Comparison of ENCODE assay signal across 14 cellular contexts in genomic region chr14:85527006-85527405, GRCh38. TPM values are rescaled to one million over a fixed set of nuclear protein-coding genes. Genes with fewer than 3 reads are reported as not detected.
DNase-seq lines count a peak whose midpoint lies in the region; ATAC-seq and TF ChIP-seq lines count a peak whose summit lies in the region.
"Had no signal": no experiment of that assay in that cellular context is flagged by ENCODE, and none has a peak within 500 bp of the region (broad histone marks: within the 10 kb centered on the region; RNA-seq: fewer than 3 reads in every experiment).

No MANE protein-coding gene starts in this region.

- H3K9ac ChIP-seq in GM23248, result peak overlapping the region; percentile 92
- H3K9ac ChIP-seq in SK-N-SH, result peak overlapping the region; percentile 79; the same call in 1 of the 2 replicates

- ATAC-seq in GM21390 (IDR thresholded peaks at IDR 0.05; ENCODE audit: unreplicated experiment) (no peak), GM18861 (IDR thresholded peaks at IDR 0.05; ENCODE audit: unreplicated experiment) (no peak)
- ATAC-seq: HepG2, natural killer cell had no signal

- H3K4me1 ChIP-seq in GM23248 (ENCODE audit: insufficient read depth) (peaks cover 17% of the 10 kb centered on the region), SK-N-SH (ENCODE audit: control insufficient read depth in 1 of 2, insufficient read depth in 2 of 2, low read depth in 1 of 2, low read length in 1 of 2) (peaks cover 0 to 10% of the 10 kb centered on the region in 2 experiments; a peak in 2 of 4 replicates), transverse colon (peaks cover 0 to 22% (median 5%) of the 10 kb centered on the region in 4 donors)

- intact Hi-C loops in transverse colon (cut with DNase I; ENCODE audit: low total_unique reads), result no loop called here

- H3K27me3 Mint-ChIP-seq in progenitor cell of endocrine pancreas, result peaks cover 4% of the 10 kb centered on the region

- H3K9me2 ChIP-seq in GM23248 (ENCODE audit: insufficient read depth) (no peaks in the 10 kb centered on the region), SK-N-SH (no peaks in the 10 kb centered on the region)

- peak overlapping the region; percentile 96 for H3K4me3 ChIP-seq in GM23248
- no peak overlapping the region; a peak in 1 of 4 replicates for H3K4me3 ChIP-seq in SK-N-SH (ENCODE audit: low read depth in 2 of 2, low read length in 1 of 2)
- H3K4me3 ChIP-seq in transverse colon, result no peak overlapping the region

- H3K36me3 Mint-ChIP-seq in progenitor cell of endocrine pancreas (ENCODE audit: insufficient read depth), result peaks cover 5% of the 10 kb centered on the region
- H3K36me3 Mint-ChIP-seq: natural killer cell had no signal

- TF ChIP-seq EP300 in SK-N-SH (IDR thresholded peaks at IDR 0.05; ENCODE audit: borderline replicate concordance in 1 of 2, low read depth in 1 of 2, low read length in 1 of 2) (peak in 1 of 2 experiments; percentile 67; a peak in 2 of 4 replicates), transverse colon (IDR thresholded peaks at IDR 0.05; ENCODE audit: low read depth) (no peak)

- no peaks in the 10 kb centered on the region for H3K9me3 Mint-ChIP-seq in progenitor cell of endocrine pancreas (ENCODE audit: low read depth)
- H3K9me3 Mint-ChIP-seq: natural killer cell had no signal

- no peak for TF ChIP-seq POLR2A in transverse colon (IDR thresholded peaks at IDR 0.05)

- no peak overlapping the region for H3K27ac Mint-ChIP-seq in progenitor cell of endocrine pancreas
- H3K27ac Mint-ChIP-seq: natural killer cell had no signal

- H3K27ac ChIP-seq in GM23248 (peak overlapping the region; percentile 87), SK-N-SH (ENCODE audit: low read depth in 2 of 2, low read length in 1 of 2) (peak overlapping the region; percentile 81 to 86; a peak in 3 of 4 replicates), transverse colon (no peak overlapping the region)
- H3K27ac ChIP-seq: C4-2B had no signal

- TF ChIP-seq CTCF in SK-N-SH (IDR thresholded peaks at IDR 0.05) (no peak), progenitor cell of endocrine pancreas (IDR thresholded peaks at IDR 0.05; ENCODE audit: unreplicated experiment) (no peak), transverse colon (IDR thresholded peaks at IDR 0.05) (no peak)

- POLR2A ChIA-PET in SK-N-SH (lab: Yijun Ruan, JAX), result no interaction called here

- H3K4me3 Mint-ChIP-seq in progenitor cell of endocrine pancreas (ENCODE audit: low read depth), result peak overlapping the region; percentile 86
- H3K4me3 Mint-ChIP-seq: natural killer cell had no signal

- peaks cover 41% of the 10 kb centered on the region for H3F3A ChIP-seq in GM23248 (ENCODE audit: insufficient read depth)
- peaks cover 33% of the 10 kb centered on the region for H3F3A ChIP-seq in SK-N-SH (replicated peaks; ENCODE audit: insufficient read depth)

- H3K9me3 ChIP-seq in GM23248 (ENCODE audit: low read depth), result no peaks in the 10 kb centered on the region
- H3K9me3 ChIP-seq in SK-N-SH, result no peaks in the 10 kb centered on the region
- H3K9me3 ChIP-seq in transverse colon, result no peaks in the 10 kb centered on the region

- H3K27me3 ChIP-seq in GM23248 (replicated peaks; ENCODE audit: insufficient read depth) (no peaks in the 10 kb centered on the region), SK-N-SH (ENCODE audit: insufficient read depth) (no peaks in the 10 kb centered on the region), transverse colon (peaks cover 43% of the 10 kb centered on the region)

- H3K4me2 ChIP-seq in GM23248 (ENCODE audit: unreplicated experiment) (peak overlapping the region; percentile 99), SK-N-SH (peak overlapping the region; percentile 96; the same call in 1 of the 2 replicates)

- 55 to 67% methylated on average over 1 of the region's 1 CpG for WGBS in GM23248 (ENCODE audit: low coverage in 1 of 2, low lambda C conversion rate in 2 of 2, missing lambda C conversion rate in 2 of 2), 2 experiments
- WGBS in SK-N-SH (ENCODE audit: low lambda C conversion rate), result 44% methylated on average over 1 of the region's 1 CpG
- 75 to 87% methylated on average over 1 of the region's 1 CpG for WGBS in transverse colon (ENCODE audit: low coverage in 1 of 2), 2 donors

- DNase-seq in GM23248 (peak; percentile 70), SK-N-SH (no peak), fibroblast of gingiva (ENCODE audit: low read depth) (peak; percentile 74), progenitor cell of endocrine pancreas (ENCODE audit: low spot score, unreplicated experiment) (no peak), transverse colon (no peak), cerebellar cortex (ENCODE audit: low spot score) (no peak)
- DNase-seq: activated gamma-delta T cell treated with Interleukin-2 at 50 U/mL for 16 hours, natural killer cell, NCI-H1092, NCI-H2171 had no signal

- peaks cover 32% of the 10 kb centered on the region for H3K4me1 Mint-ChIP-seq in progenitor cell of endocrine pancreas (ENCODE audit: low read depth)

- CTCF ChIA-PET in SK-N-SH (lab: Yijun Ruan, JAX), result no interaction called here

- no peaks in the 10 kb centered on the region for H3K36me3 ChIP-seq in GM23248 (ENCODE audit: low read depth)
- H3K36me3 ChIP-seq in SK-N-SH (replicated peaks in 1 of 2; ENCODE audit: control insufficient read depth in 1 of 2, insufficient read depth in 2 of 2, low read length in 1 of 2), result no peaks in the 10 kb centered on the region
- H3K36me3 ChIP-seq in transverse colon, result no peaks in the 10 kb centered on the region

- no peaks in the 10 kb centered on the region for H4K20me1 ChIP-seq in GM23248 (ENCODE audit: insufficient read depth)
- H4K20me1 ChIP-seq in SK-N-SH (ENCODE audit: insufficient read depth), result no peaks in the 10 kb centered on the region

- in situ Hi-C loops in GM23248 (cut with MboI), result loop anchor here (10.0 to 25.0 kb wide), 3 partner anchors 112 to 1615 kb away; no protein-coding TSS in a partner anchor
- in situ Hi-C loops in transverse colon (cut with MboI; ENCODE audit: low pct_ligation_motif_present in 1 of 4, low pct_unique_long_range_greater_than_20kb in 1 of 4, low sequenced_read_pairs in 3 of 4), result no loop called here

- H2AFZ ChIP-seq in GM23248, result peak overlapping the region; percentile 97; the same call in 1 of the 2 replicates
- H2AFZ ChIP-seq in SK-N-SH (ENCODE audit: low read depth), result no peak overlapping the region

- TF ChIP-seq RAD21 in SK-N-SH (IDR thresholded peaks at IDR 0.05; ENCODE audit: low read length), result no peak

- H3K79me2 ChIP-seq in GM23248 (ENCODE audit: insufficient read depth), result peaks cover 22% of the 10 kb centered on the region
- peaks cover 20% of the 10 kb centered on the region; the same call in 1 of the 2 replicates for H3K79me2 ChIP-seq in SK-N-SH (ENCODE audit: insufficient read depth)

TF ChIP-seq in SK-N-SH, 30 proteins besides CTCF, POLR2A, EP300 and RAD21 (continues in another document):
- TF ChIP-seq ELF1 (IDR thresholded peaks at IDR 0.05) (no peak), YY1 (IDR thresholded peaks at IDR 0.05; ENCODE audit: low read depth) (no peak), USF2 (IDR thresholded peaks at IDR 0.05; ENCODE audit: borderline replicate concordance, low read depth, low read length) (no peak), SIN3A (IDR thresholded peaks at IDR 0.05; ENCODE audit: borderline replicate concordance, low read depth, low read length) (no peak), POLR2AphosphoS5 (IDR thresholded peaks at IDR 0.05; ENCODE audit: low read depth, low read length) (peak; percentile 28; the same call in 1 of the 2 replicates), USF1 (IDR thresholded peaks at IDR 0.05; ENCODE audit: borderline replicate concordance, low read depth) (no peak), PBX3 (IDR thresholded peaks at IDR 0.05) (peak; percentile 65), RFX5 (IDR thresholded peaks at IDR 0.05; ENCODE audit: low read length) (no peak), MAX (IDR thresholded peaks at IDR 0.05; ENCODE audit: low read depth) (0 out of 2 replicates have a peak, but pooled peaks have one; percentile 19), MEF2A (IDR thresholded peaks at IDR 0.05; ENCODE audit: borderline replicate concordance, low read depth) (no peak), TCF12 (IDR thresholded peaks at IDR 0.05) (peak; percentile 73), GATA2 (CRISPR knock-in tag; IDR thresholded peaks at IDR 0.05) (no peak), NFIC (IDR thresholded peaks at IDR 0.05; ENCODE audit: borderline replicate concordance) (peak; percentile 51; the same call in 1 of the 2 replicates), JUND (IDR thresholded peaks at IDR 0.05) (peak; percentile 69)

RNA-seq across cellular contexts. Expression of gene FLRT2, which starts 2.9 kb away (rescaled TPM):
- total RNA-seq in GM23248 (2014; rRNA removed; shearing (Covaris generic)), result 72.8 and 94.1 TPM in 2 replicates
- polyA plus RNA-seq in GM23248 (2016; fragmentation: Nextera tagmentation; extraction: Ambion mirVana) (34.9 and 40.0 TPM in 2 replicates), SK-N-SH (2012; rRNA removed) (10.8 and 14.1 TPM in 2 replicates)
- polyA plus RNA-seq in SK-N-SH (2012; cell fraction: cytosol; rRNA removed), result 5.9 and 7.3 TPM in 2 replicates
- polyA plus RNA-seq in SK-N-SH (2012; cell fraction: nucleus; rRNA removed), result 23.0 and 43.1 TPM in 2 replicates
- total RNA-seq in progenitor cell of endocrine pancreas (312 and 318 TPM in 2 replicates), transverse colon (1 to 10 TPM; 3.4 to 7.0 (median 4.0) TPM)
- total RNA-seq: HepG2, natural killer cell had no signal
- polyA plus RNA-seq: HepG2 had no signal

Comparison
In these comparisons a context has a peak if more than half of its experiments do, and no peak if none do; other contexts are left out.
1. DNase-seq: peak in GM23248 (single experiment) and fibroblast of gingiva (single experiment); none in SK-N-SH (single experiment), progenitor cell of endocrine pancreas (single experiment), transverse colon (single experiment) and cerebellar cortex (single experiment).
2. H3K27ac ChIP-seq: peak in GM23248 (single experiment) and SK-N-SH (2 of 2); none in transverse colon (0 of 4).